Comparison of ENCODE assay signal across 1 cellular context in genomic region chr1:28668956-28669719, GRCh38.
TF ChIP-seq lines count a peak whose summit lies in the region.

No MANE protein-coding gene starts in this region.

TF ChIP-seq in K562, 482 proteins besides CTCF, POLR2A, EP300 and RAD21 (continued from another document):
- no peak for TF ChIP-seq CHD7 (IDR thresholded peaks at IDR 0.05; ENCODE audit: low read depth, low read length)
- no peak for TF ChIP-seq CTBP1 (IDR thresholded peaks at IDR 0.05; ENCODE audit: borderline replicate concordance)
- TF ChIP-seq NFYB (IDR thresholded peaks at IDR 0.05; ENCODE audit: extremely low read depth, insufficient read length) = no peak
- no peak for TF ChIP-seq SIRT6 (IDR thresholded peaks at IDR 0.05; ENCODE audit: low read depth, low read length)
- no peak for TF ChIP-seq NR2C2 (CRISPR knock-in tag; IDR thresholded peaks at IDR 0.05)
- no peak; the same call in 1 of the 2 replicates for TF ChIP-seq NR2C2 (tag; IDR thresholded peaks at IDR 0.05)
- TF ChIP-seq TEAD4 (IDR thresholded peaks at IDR 0.05; ENCODE audit: low read length) = no peak
- TF ChIP-seq TEAD4 (CRISPR knock-in tag; IDR thresholded peaks at IDR 0.05; ENCODE audit: borderline replicate concordance) = no peak
- no peak for TF ChIP-seq GATAD2B (IDR thresholded peaks at IDR 0.05; ENCODE audit: borderline replicate concordance)
- TF ChIP-seq MYC (IDR thresholded peaks at IDR 0.05; ENCODE audit: low read depth, low read length) = peak; percentile 43; the same call in 1 of the 2 replicates
- peak; percentile 29; the same call in 1 of the 2 replicates for TF ChIP-seq MYC (CRISPR knock-in tag; IDR thresholded peaks at IDR 0.05; ENCODE audit: borderline replicate concordance, low read depth)
- TF ChIP-seq ZNF644 (tag; IDR thresholded peaks at IDR 0.05; ENCODE audit: low read depth) = no peak
- peak; percentile 83 for TF ChIP-seq RBFOX2 (IDR thresholded peaks at IDR 0.05; ENCODE audit: low read depth, low read length)
- no peak for TF ChIP-seq MCM3 (IDR thresholded peaks at IDR 0.05)
- TF ChIP-seq ZBTB5 (IDR thresholded peaks at IDR 0.05) = no peak
- no peak for TF ChIP-seq IRF2 (CRISPR knock-in tag; IDR thresholded peaks at IDR 0.05)
- TF ChIP-seq U2AF1 (optimal IDR thresholded peaks at IDR 0.05; ENCODE audit: low read depth, low read length) = no peak
- no peak for TF ChIP-seq HDAC2 (IDR thresholded peaks at IDR 0.05)
- TF ChIP-seq CHD4 (IDR thresholded peaks at IDR 0.05; ENCODE audit: insufficient read depth, insufficient replicate concordance, low read depth, low read length, poor library complexity, severe bottlenecking) = no peak
- no peak for TF ChIP-seq TBP (optimal IDR thresholded peaks at IDR 0.05; ENCODE audit: low read depth, low read length)
- TF ChIP-seq ZNF146 (CRISPR knock-in tag; IDR thresholded peaks at IDR 0.05; ENCODE audit: unreplicated experiment) = no peak
- TF ChIP-seq TCF7 (IDR thresholded peaks at IDR 0.05; ENCODE audit: borderline replicate concordance) = no peak
- TF ChIP-seq CXXC5 (CRISPR knock-in tag; IDR thresholded peaks at IDR 0.05) = peak; percentile 86
- TF ChIP-seq HBP1 (CRISPR knock-in tag; IDR thresholded peaks at IDR 0.05) = no peak
- TF ChIP-seq RHOXF2B (CRISPR knock-in tag; conservative IDR thresholded peaks at IDR 0.05) = no peak
- TF ChIP-seq NR1H2 (CRISPR knock-in tag; IDR thresholded peaks at IDR 0.05) = 0 out of 2 replicates have a peak, but pooled peaks have one; percentile 81
- no peak for TF ChIP-seq ZC3H11A (IDR thresholded peaks at IDR 0.05; ENCODE audit: low read depth, low read length)
- TF ChIP-seq ZNF224 (CRISPR knock-in tag; IDR thresholded peaks at IDR 0.05) = no peak
- peak; percentile 58; the same call in 1 of the 2 replicates for TF ChIP-seq ZNF175 (CRISPR knock-in tag; IDR thresholded peaks at IDR 0.05; ENCODE audit: low read depth)
- peak; percentile 59; the same call in 1 of the 2 replicates for TF ChIP-seq GABPB1 (CRISPR knock-in tag; IDR thresholded peaks at IDR 0.05)
- no peak for TF ChIP-seq NR2F6 (CRISPR knock-in tag; IDR thresholded peaks at IDR 0.05)
- no peak for TF ChIP-seq MCM7 (IDR thresholded peaks at IDR 0.05)
- TF ChIP-seq FOXJ3 (CRISPR knock-in tag; IDR thresholded peaks at IDR 0.05) = no peak
- TF ChIP-seq EGR1 (conservative IDR thresholded peaks at IDR 0.05) = no peak
- no peak for TF ChIP-seq GABPB2 (CRISPR knock-in tag; conservative IDR thresholded peaks at IDR 0.05)
- TF ChIP-seq CBX1 (IDR thresholded peaks at IDR 0.05; ENCODE audit: low read depth) = no peak; the same call in 1 of the 2 replicates
- TF ChIP-seq ZBTB12 (CRISPR knock-in tag; IDR thresholded peaks at IDR 0.05) = no peak
- peak; percentile 64; the same call in 1 of the 2 replicates for TF ChIP-seq ERF (CRISPR knock-in tag; IDR thresholded peaks at IDR 0.05)
- no peak for TF ChIP-seq HNRNPK (IDR thresholded peaks at IDR 0.05; ENCODE audit: low read depth, low read length, poor library complexity, severe bottlenecking)
- TF ChIP-seq XRCC5 (IDR thresholded peaks at IDR 0.05; ENCODE audit: low read depth, low read length) = 0 out of 2 replicates have a peak, but pooled peaks have one; percentile 29
- no peak for TF ChIP-seq ZBTB8A (IDR thresholded peaks at IDR 0.05; ENCODE audit: partially characterized antibody)
- peak; percentile 57; the same call in 1 of the 2 replicates for TF ChIP-seq NFRKB (IDR thresholded peaks at IDR 0.05; ENCODE audit: low read depth)
- TF ChIP-seq GMEB1 (CRISPR knock-in tag; IDR thresholded peaks at IDR 0.05) = peak; percentile 95
- TF ChIP-seq THAP7 (CRISPR knock-in tag; IDR thresholded peaks at IDR 0.05) = no peak
- no peak for TF ChIP-seq PHTF2 (CRISPR knock-in tag; IDR thresholded peaks at IDR 0.05)
